ENCODE assay signal across 16 cellular contexts in genomic region chr13:20882206-20882605, GRCh38. TPM values are rescaled to one million over a fixed set of nuclear protein-coding genes. Genes with fewer than 3 reads are reported as not detected.
DNase-seq lines count a peak whose midpoint lies in the region; TF ChIP-seq lines count a peak whose summit lies in the region.
"Had no signal": no experiment of that assay in that cellular context is flagged by ENCODE, and none has a peak within 500 bp of the region (broad histone marks: within the 10 kb centered on the region; RNA-seq: fewer than 3 reads in every experiment).

No MANE protein-coding gene starts in this region.

- H3K27ac ChIP-seq in HUES64 (ENCODE audit: low read depth, low read length) (peak overlapping the region; percentile 10), hepatocyte (no peak overlapping the region)
- H3K27ac ChIP-seq: coronary artery, esophagus squamous epithelium, vagina had no signal

- no peak overlapping the region for H2AFZ ChIP-seq in hepatocyte

- H3K9me3 ChIP-seq in HUES64 (ENCODE audit: insufficient read depth, low read depth, low read length) (no peaks in the 10 kb centered on the region), hepatocyte (ENCODE audit: low read depth) (no peaks in the 10 kb centered on the region)
- H3K9me3 ChIP-seq: esophagus squamous epithelium, vagina had no signal

- peaks cover 39% of the 10 kb centered on the region for H3K4me1 ChIP-seq in HUES64 (ENCODE audit: insufficient read depth, low read length)
- H3K4me1 ChIP-seq in hepatocyte (ENCODE audit: insufficient read depth): no peaks in the 10 kb centered on the region

- no peaks in the 10 kb centered on the region for H3K27me3 ChIP-seq in HUES64 (ENCODE audit: insufficient read depth, low read length)
- H3K27me3 ChIP-seq in hepatocyte: no peaks in the 10 kb centered on the region
- H3K27me3 ChIP-seq: esophagus squamous epithelium, vagina had no signal

- H3K9me2 ChIP-seq in hepatocyte (replicated peaks; ENCODE audit: insufficient read depth): no peaks in the 10 kb centered on the region

- no peaks in the 10 kb centered on the region for H3K36me3 ChIP-seq in HUES64 (ENCODE audit: insufficient read depth, low read length)
- H3K36me3 ChIP-seq in hepatocyte (replicated peaks; ENCODE audit: insufficient read depth, low read depth): no peaks in the 10 kb centered on the region
- H3K36me3 ChIP-seq: vagina had no signal

- H3K4me3 ChIP-seq in HUES64 (ENCODE audit: low read length) (peak overlapping the region; percentile 22; the same call in 1 of the 2 replicates), hepatocyte (no peak overlapping the region)
- H3K4me3 ChIP-seq: coronary artery, esophagus squamous epithelium, vagina had no signal

- H3K9ac ChIP-seq in HUES64 (ENCODE audit: low read depth, low read length): no peak overlapping the region

- peak; percentile 88 for DNase-seq in DMS 273 (lab: John Stamatoyannopoulos, UW; ENCODE audit: unreplicated experiment)
- peak; percentile 31 for DNase-seq in astrocyte of the hippocampus (ENCODE audit: low read depth, low spot score)
- peak; percentile 11 for DNase-seq in iPS-NIHi11 (ENCODE audit: low spot score)
- no peak for DNase-seq in RPMI8226
- DNase-seq in activated T-cell treated with anti-CD3 and anti-CD28 coated beads, Interleukin-2, amount 50 U/mL, for 48 hours: no peak
- DNase-seq in COLO829 (ENCODE audit: low spot score): no peak
- no peak for DNase-seq in hepatocyte (ENCODE audit: low spot score)
- DNase-seq: activated CD4-positive, alpha-beta T cell treated with anti-CD3 and anti-CD28 coated beads for 4 hours; activated T-cell treated with anti-CD3 and anti-CD28 coated beads, Interleukin-2, amount 50 U/mL, for 1 hour; DND-41; esophagus squamous epithelium; kidney; stimulated activated CD4-positive, alpha-beta T cell treated with anti-CD3 and anti-CD28 coated beads, Interleukin-2, amount 100 ng/mL, for 48 hours had no signal

- peaks cover 97% of the 10 kb centered on the region for H3K79me2 ChIP-seq in hepatocyte

- H4K20me1 ChIP-seq in hepatocyte (ENCODE audit: insufficient read depth, poor library complexity, severe bottlenecking): peaks cover 21% of the 10 kb centered on the region

- 35% methylated on average over 3 of the region's 3 CpGs for WGBS in HUES64
- 58% methylated on average over 3 of the region's 3 CpGs for WGBS in hepatocyte (ENCODE audit: low lambda C conversion rate, missing lambda C conversion rate)

- H3K4me2 ChIP-seq in hepatocyte: no peak overlapping the region

- no peak for TF ChIP-seq CTCF in hepatocyte (IDR thresholded peaks at IDR 0.05; ENCODE audit: poor library complexity)

RNA-seq across cellular contexts. Expression of gene XPO4, which starts 20.3 kb away (rescaled TPM):
- polyA plus RNA-seq in HUES64 (2013, experiment 1 of 2): 18.6 TPM
- polyA plus RNA-seq in HUES64 (2013, experiment 2 of 2): 17.2 TPM
- 15.7 and 20.7 TPM in 2 replicates for total RNA-seq in hepatocyte
- polyA plus RNA-seq in hepatocyte: 3.4 and 5.4 TPM in 2 replicates

Comparison
In these comparisons a context has a peak if more than half of its experiments do, and no peak if none do; other contexts are left out.
1. DNase-seq: peak in DMS 273 (single experiment), astrocyte of the hippocampus (single experiment) and iPS-NIHi11 (single experiment); none in RPMI8226 (single experiment), activated T-cell treated with anti-CD3 and anti-CD28 coated beads, Interleukin-2, amount 50 U/mL, for 48 hours (0 of 2), COLO829 (single experiment) and hepatocyte (single experiment).